ENCODE assay signal across 19 cellular contexts in the genomic region with DNA sequence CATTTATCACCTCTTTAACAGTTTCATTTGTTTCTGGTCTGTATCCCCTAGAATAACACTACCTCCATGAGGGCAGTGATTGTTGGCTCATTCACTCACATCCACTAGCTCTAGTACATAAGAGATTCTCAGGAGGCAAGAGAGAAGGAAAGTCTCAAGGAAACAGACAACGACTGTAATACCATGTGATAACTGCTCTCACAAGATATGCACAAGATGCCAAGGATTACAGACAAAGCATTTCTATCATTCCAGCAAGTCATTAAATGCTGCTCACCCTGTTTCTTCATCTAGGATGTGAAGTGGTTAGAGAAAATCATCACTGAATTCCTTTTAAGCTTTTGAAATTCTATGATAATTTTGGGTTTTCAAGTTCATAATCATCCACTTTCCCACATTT.
DNase-seq lines count a peak whose midpoint lies in the region; ATAC-seq and TF ChIP-seq lines count a peak whose summit lies in the region.
"Had no signal": no experiment of that assay in that cellular context is flagged by ENCODE, and none has a peak within 500 bp of the region (broad histone marks: within the 10 kb centered on the region; RNA-seq: fewer than 3 reads in every experiment).

No MANE protein-coding gene starts in this region.

- H3K4ac ChIP-seq in IMR-90 (ENCODE audit: low read depth, low read length) = no peak overlapping the region

- H3K23ac ChIP-seq in IMR-90 (ENCODE audit: low read depth, low read length) = no peak overlapping the region

- H3K9me3 ChIP-seq in IMR-90 (ENCODE audit: control insufficient read depth, insufficient read depth, low read length) = no peaks in the 10 kb centered on the region
- H3K9me3 ChIP-seq: body of pancreas, lower lobe of right lung had no signal

- no peaks in the 10 kb centered on the region for H3K4me1 ChIP-seq in IMR-90 (ENCODE audit: control insufficient read depth, insufficient read depth, low read length)
- H3K4me1 ChIP-seq: body of pancreas, lower lobe of right lung had no signal

- H3K9me1 ChIP-seq in IMR-90 (ENCODE audit: insufficient read depth, low read length) = no peaks in the 10 kb centered on the region

- no CpG with 5 or more reads among the region's 1 CpG for WGBS in IMR-90 (ENCODE audit: extremely low coverage in 2 of 2, insufficient read length in 1 of 2), 2 experiments

- DNase-seq in AG10803 (ENCODE audit: low read depth) = peak; percentile 86
- peak; percentile 69 for DNase-seq in IMR-90
- peak; percentile 23 for DNase-seq in epithelial cell of proximal tubule (ENCODE audit: low read depth)
- peak; percentile 11 for DNase-seq in non-pigmented ciliary epithelial cell (ENCODE audit: low read depth)
- no peak for DNase-seq in CD14-positive monocyte (ENCODE audit: low spot score)
- no peak for DNase-seq in head of caudate nucleus
- DNase-seq in activated T-cell treated with anti-CD3 and anti-CD28 coated beads, Interleukin-2, amount 50 U/mL, for 1 hour = no peak
- DNase-seq: activated CD4-positive, alpha-beta T cell treated with anti-CD3 and anti-CD28 coated beads, Interleukin-2, amount 10 ng/mL, durations not matched to agents 7 days and 5 days; activated naive CD4-positive, alpha-beta T cell treated with anti-CD3 and anti-CD28 coated beads for 36 hours; AML-193; body of pancreas; DMS 273 treated with DMSO at 0.1 percent for 48 hours; lower lobe of right lung; MM.1S; NCI-H187 treated with DMSO at 0.1 percent for 48 hours; Right ventricle myocardium superior; T1000 had no signal

- no peak overlapping the region for H3K27ac Mint-ChIP-seq in CD14-positive monocyte
- H3K27ac Mint-ChIP-seq: activated CD4-positive, alpha-beta T cell treated with anti-CD3 and anti-CD28 coated beads, Interleukin-2, amount 10 ng/mL, durations not matched to agents 7 days and 5 days; activated naive CD4-positive, alpha-beta T cell treated with anti-CD3 and anti-CD28 coated beads for 36 hours; nephron had no signal

- no peaks in the 10 kb centered on the region for H3K27me3 ChIP-seq in IMR-90 (ENCODE audit: control insufficient read depth, insufficient read depth, low read length)
- H3K27me3 ChIP-seq: body of pancreas had no signal

- dilution Hi-C loops in IMR-90 (cut with HindIII; ENCODE audit: low sequenced_read_pairs, unreplicated experiment) = no loop called here

- no peak overlapping the region for H3K18ac ChIP-seq in IMR-90 (ENCODE audit: low read depth, low read length)

- H2BK20ac ChIP-seq in IMR-90 (ENCODE audit: low read depth, low read length) = no peak overlapping the region

- H3K36me3 ChIP-seq in IMR-90 (ENCODE audit: control insufficient read depth, insufficient read depth, low read length) = no peaks in the 10 kb centered on the region
- H3K36me3 ChIP-seq: lower lobe of right lung had no signal

- CTCF ChIA-PET in IMR-90 (lab: Yijun Ruan, JAX) = interaction anchor here (0.7 kb wide), 1 partner anchor 89 kb away, joined by 3 read pairs; no protein-coding TSS in a partner anchor

- no TSS peak for BruUV-seq in IMR-90 (replicated peaks; lab: Mats Ljungman, UMichigan)

- no peak overlapping the region for H4K91ac ChIP-seq in IMR-90 (ENCODE audit: insufficient read depth, low read depth, low read length)

- H3K36me3 Mint-ChIP-seq in CD14-positive monocyte = peaks cover 3 to 5% of the 10 kb centered on the region in 2 donors

- no peaks in the 10 kb centered on the region for H4K20me1 ChIP-seq in IMR-90 (ENCODE audit: insufficient read depth, low read length)

- no peak for TF ChIP-seq CTCF in AG10803 (conservative IDR thresholded peaks at IDR 0.05; ENCODE audit: low read length)
- TF ChIP-seq CTCF in IMR-90 (conservative IDR thresholded peaks at IDR 0.05; ENCODE audit: low read depth, low read length) = no peak
- TF ChIP-seq CTCF in epithelial cell of proximal tubule (conservative IDR thresholded peaks at IDR 0.05; ENCODE audit: low read depth, low read length) = no peak
- TF ChIP-seq CTCF in CD14-positive monocyte (IDR thresholded peaks at IDR 0.05) = no peak

- no peak overlapping the region for H3K4me3 Mint-ChIP-seq in CD14-positive monocyte
- H3K4me3 Mint-ChIP-seq: activated CD4-positive, alpha-beta T cell treated with anti-CD3 and anti-CD28 coated beads, Interleukin-2, amount 10 ng/mL, durations not matched to agents 7 days and 5 days; activated naive CD4-positive, alpha-beta T cell treated with anti-CD3 and anti-CD28 coated beads for 36 hours; nephron had no signal

- H2BK120ac ChIP-seq in IMR-90 (ENCODE audit: low read depth, low read length) = no peak overlapping the region

- no peak overlapping the region for H4K8ac ChIP-seq in IMR-90 (ENCODE audit: low read depth in 2 of 2, low read length in 2 of 2)

- H3K4me3 ChIP-seq in AG10803 (ENCODE audit: low read length) (no peak overlapping the region), IMR-90 (ENCODE audit: insufficient read depth, low read depth, low read length) (no peak overlapping the region), epithelial cell of proximal tubule (ENCODE audit: low read depth, low read length) (no peak overlapping the region)
- H3K4me3 ChIP-seq: body of pancreas, lower lobe of right lung had no signal

- H3K9ac ChIP-seq in IMR-90 (ENCODE audit: low read depth, low read length) = no peak overlapping the region

- no peak overlapping the region for H2AK9ac ChIP-seq in IMR-90 (replicated peaks; ENCODE audit: low read depth, low read length, poor library complexity)

- H4K5ac ChIP-seq in IMR-90 (ENCODE audit: low read depth, low read length) = no peak overlapping the region

- no peak overlapping the region for H2BK15ac ChIP-seq in IMR-90 (ENCODE audit: low read depth, low read length)

- H3K79me1 ChIP-seq in IMR-90 (ENCODE audit: low read depth in 1 of 2, low read length in 2 of 2) = no peaks in the 10 kb centered on the region

- H3K4me1 Mint-ChIP-seq in CD14-positive monocyte = no peaks in the 10 kb centered on the region
- H3K4me1 Mint-ChIP-seq: activated CD4-positive, alpha-beta T cell treated with anti-CD3 and anti-CD28 coated beads, Interleukin-2, amount 10 ng/mL, durations not matched to agents 7 days and 5 days had no signal

- H3K14ac ChIP-seq in IMR-90 (replicated peaks; ENCODE audit: low read depth, low read length) = no peak overlapping the region

- H2BK5ac ChIP-seq in IMR-90 (ENCODE audit: low read depth, low read length, poor library complexity, severe bottlenecking) = no peak overlapping the region

- no peaks in the 10 kb centered on the region for H3K27me3 Mint-ChIP-seq in CD14-positive monocyte (ENCODE audit: low read depth in 3 of 3)
- H3K27me3 Mint-ChIP-seq: activated CD4-positive, alpha-beta T cell treated with anti-CD3 and anti-CD28 coated beads, Interleukin-2, amount 10 ng/mL, durations not matched to agents 7 days and 5 days had no signal

- no peak for TF ChIP-seq RAD21 in IMR-90 (IDR thresholded peaks at IDR 0.05; ENCODE audit: low read length)

- in situ Hi-C loops in IMR-90 (cut with MboI; ENCODE audit: low sequenced_read_pairs) = no loop called here

- TF ChIP-seq POLR2A in IMR-90 (IDR thresholded peaks at IDR 0.05; ENCODE audit: low read depth, low read length) = no peak

- no peak overlapping the region for H3K56ac ChIP-seq in IMR-90 (ENCODE audit: extremely low read depth, insufficient read depth, low read length)

- intact Hi-C loops in IMR-90 (cut with micrococcal nuclease) (no loop called here), CD14-positive monocyte (cut with micrococcal nuclease) (no loop called here), head of caudate nucleus (cut with DNase I) (no loop called here)

- no peak overlapping the region for H3K4me2 ChIP-seq in IMR-90 (ENCODE audit: low read depth, low read length)

- ATAC-seq in IMR-90 (ENCODE audit: low read depth) (peak; percentile 86), HG02763 (IDR thresholded peaks at IDR 0.05; ENCODE audit: unreplicated experiment) (no peak)
- ATAC-seq: body of pancreas, lower lobe of right lung had no signal

- H3K9me3 Mint-ChIP-seq in CD14-positive monocyte = peaks cover 0 to 2% (median 0%) of the 10 kb centered on the region in 7 donors
- H3K9me3 Mint-ChIP-seq: activated CD4-positive, alpha-beta T cell treated with anti-CD3 and anti-CD28 coated beads, Interleukin-2, amount 10 ng/mL, durations not matched to agents 7 days and 5 days; activated naive CD4-positive, alpha-beta T cell treated with anti-CD3 and anti-CD28 coated beads for 36 hours had no signal

- POLR2A ChIA-PET in IMR-90 (lab: Charles Lee; ENCODE audit: unreplicated experiment) = interaction anchor here (0.6 kb wide), 1 partner anchor 196 kb away, joined by 8 read pairs; no protein-coding TSS in a partner anchor

- H2AK5ac ChIP-seq in IMR-90 (ENCODE audit: low read depth, low read length) = no peak overlapping the region

- H2AFZ ChIP-seq in IMR-90 (replicated peaks; ENCODE audit: low read length, poor library complexity) = no peak overlapping the region

- no peak overlapping the region for H3K27ac ChIP-seq in IMR-90 (ENCODE audit: insufficient read depth, low read length)
- H3K27ac ChIP-seq: body of pancreas, lower lobe of right lung had no signal

TF ChIP-seq in IMR-90, 13 proteins besides CTCF, POLR2A, EP300 and RAD21:
- TF ChIP-seq MAZ (IDR thresholded peaks at IDR 0.05; ENCODE audit: borderline replicate concordance, low read depth, low read length) = no peak
- no peak for TF ChIP-seq RFX5 (IDR thresholded peaks at IDR 0.05; ENCODE audit: low read depth, low read length)
- no peak for TF ChIP-seq MXI1 (IDR thresholded peaks at IDR 0.05; ENCODE audit: borderline replicate concordance, low read depth, low read length)
- TF ChIP-seq MAFK (IDR thresholded peaks at IDR 0.05; ENCODE audit: low read depth, low read length) = no peak
- no peak for TF ChIP-seq FOS (IDR thresholded peaks at IDR 0.05; ENCODE audit: low read depth, low read length)
- no peak for TF ChIP-seq SMC3 (IDR thresholded peaks at IDR 0.05; ENCODE audit: low read depth, low read length)
- TF ChIP-seq RCOR1 (IDR thresholded peaks at IDR 0.05; ENCODE audit: insufficient replicate concordance, low read length) = no peak
- TF ChIP-seq NFE2L2 (IDR thresholded peaks at IDR 0.05; ENCODE audit: low read depth, low read length) = no peak
- no peak for TF ChIP-seq BHLHE40 (IDR thresholded peaks at IDR 0.05; ENCODE audit: low read depth, low read length)
- no peak for TF ChIP-seq CHD1 (IDR thresholded peaks at IDR 0.05; ENCODE audit: low read depth, low read length)
- no peak for TF ChIP-seq CEBPB (IDR thresholded peaks at IDR 0.05; ENCODE audit: low read depth, low read length)

Comparison
In these comparisons a context has a peak if more than half of its experiments do, and no peak if none do; other contexts are left out.
1. DNase-seq: peak in AG10803 (single experiment), IMR-90 (single experiment), epithelial cell of proximal tubule (single experiment) and non-pigmented ciliary epithelial cell (single experiment); none in CD14-positive monocyte (single experiment), head of caudate nucleus (0 of 42) and activated T-cell treated with anti-CD3 and anti-CD28 coated beads, Interleukin-2, amount 50 U/mL, for 1 hour (single experiment).